In the genomic region with DNA sequence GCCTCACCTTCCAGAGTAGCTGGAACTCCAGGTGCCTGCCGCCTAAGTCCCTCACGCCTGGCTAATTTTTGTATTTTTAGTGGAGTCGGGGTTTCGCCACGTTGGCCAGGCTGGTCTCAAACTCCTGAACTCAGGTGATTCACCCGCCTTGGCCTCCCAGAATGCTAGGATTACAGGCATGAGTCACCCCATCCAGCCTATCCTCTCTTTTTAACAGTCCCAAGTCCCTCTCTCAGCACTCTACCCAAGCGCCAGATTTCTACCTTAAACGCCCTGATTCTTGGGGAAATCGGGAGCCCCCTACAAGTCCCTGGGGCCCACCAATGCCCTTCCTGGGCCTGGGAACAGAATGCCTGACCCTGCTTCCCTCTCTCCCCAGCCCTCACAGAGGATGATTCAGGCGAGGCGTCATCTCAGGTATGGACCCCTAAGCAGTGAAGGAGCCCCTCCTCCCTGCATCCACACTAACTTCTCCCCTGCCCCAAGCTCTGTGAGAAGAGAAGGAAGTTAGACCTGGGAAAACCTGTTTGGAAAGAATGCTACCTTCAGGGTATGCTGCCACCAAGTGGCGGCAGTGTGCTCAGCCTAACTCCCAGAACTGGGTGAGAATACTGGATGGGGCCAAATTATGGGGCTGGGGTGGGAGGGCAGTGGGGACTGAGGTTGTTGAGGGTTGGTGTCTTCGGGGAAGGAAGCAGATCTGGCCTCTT, we compare ENCODE assay signal across 9 cellular contexts. TPM values are rescaled to one million over a fixed set of nuclear protein-coding genes. Genes with fewer than 3 reads are reported as not detected.
A peak's percentile ranks its signal among the peaks of the same experiment; 100 is the strongest.
DNase-seq lines count a peak whose midpoint lies in the region; ATAC-seq and TF ChIP-seq lines count a peak whose summit lies in the region.
"Had no signal": no experiment of that assay in that cellular context is flagged by ENCODE, and none has a peak within 500 bp of the region (broad histone marks: within the 10 kb centered on the region; RNA-seq: fewer than 3 reads in every experiment).

No MANE protein-coding gene starts in this region.

- no peaks in the 10 kb centered on the region for H3K27me3 ChIP-seq in smooth muscle cell (ENCODE audit: low read depth)

- no peak overlapping the region for H3K9ac ChIP-seq in smooth muscle cell (ENCODE audit: low read depth)

- H3K9me3 ChIP-seq in smooth muscle cell (replicated peaks; ENCODE audit: low read depth) = no peaks in the 10 kb centered on the region

- no peak overlapping the region for H2AFZ ChIP-seq in smooth muscle cell (ENCODE audit: low read depth)

- intact Hi-C loops in posterior cingulate gyrus (cut with DNase I) = no loop called here

- H3K4me1 ChIP-seq in smooth muscle cell (ENCODE audit: low read depth) = no peaks in the 10 kb centered on the region

- H3K4me2 ChIP-seq in smooth muscle cell = no peak overlapping the region

- 73% methylated on average over 13 of the region's 13 CpGs for WGBS in smooth muscle cell (ENCODE audit: low lambda C conversion rate)

- H3K4me3 ChIP-seq in epithelial cell of esophagus (ENCODE audit: low read length) (no peak overlapping the region), smooth muscle cell (no peak overlapping the region)

- no peaks in the 10 kb centered on the region for H4K20me1 ChIP-seq in smooth muscle cell (ENCODE audit: low read depth)

- no peaks in the 10 kb centered on the region for H3F3A ChIP-seq in smooth muscle cell (ENCODE audit: low read depth)

- peak; percentile 73 for DNase-seq in ELR (ENCODE audit: low read depth)
- DNase-seq in NCI-H2196 (lab: John Stamatoyannopoulos, UW; ENCODE audit: unreplicated experiment) = peak; percentile 48
- DNase-seq in epithelial cell of esophagus (ENCODE audit: low read depth) = peak; percentile 56
- no peak for DNase-seq in posterior cingulate gyrus
- DNase-seq in smooth muscle cell (lab: John Stamatoyannopoulos, UW; ENCODE audit: unreplicated experiment) = no peak
- DNase-seq: activated gamma-delta T cell had no signal

- H3K27ac ChIP-seq in 22Rv1 (no peak overlapping the region), smooth muscle cell (ENCODE audit: low read depth) (no peak overlapping the region)

- H3K36me3 ChIP-seq in smooth muscle cell (ENCODE audit: low read depth) = no peaks in the 10 kb centered on the region

- no peak for ATAC-seq in GM18517 (IDR thresholded peaks at IDR 0.05; ENCODE audit: unreplicated experiment)
- ATAC-seq in HG02642 (IDR thresholded peaks at IDR 0.05; ENCODE audit: poor library complexity, unreplicated experiment) = no peak

- H3K79me2 ChIP-seq in smooth muscle cell (ENCODE audit: low read depth) = no peaks in the 10 kb centered on the region

- peak; percentile 60 for TF ChIP-seq CTCF in 22Rv1 (IDR thresholded peaks at IDR 0.05)
- peak; percentile 47 for TF ChIP-seq CTCF in epithelial cell of esophagus (IDR thresholded peaks at IDR 0.05; ENCODE audit: insufficient read depth, low read depth, low read length, missing control alignments)
- no peak for TF ChIP-seq CTCF in smooth muscle cell (IDR thresholded peaks at IDR 0.05; ENCODE audit: borderline replicate concordance, insufficient read depth, poor library complexity, severe bottlenecking)

RNA-seq across cellular contexts. Expression of gene EBI3, which starts 20.8 kb away (rescaled TPM):
- 0.18 and 0.40 TPM in 2 replicates for total RNA-seq in smooth muscle cell
- 3.3 and 3.9 TPM in 2 replicates for polyA plus RNA-seq in smooth muscle cell

RNA-seq across cellular contexts. Expression of gene ANKRD24, which starts 26.1 kb away (rescaled TPM):
- total RNA-seq in smooth muscle cell = 0.09 TPM in 1 of 2 replicates, not detected in the other
- polyA plus RNA-seq in smooth muscle cell = 0.70 and 1.5 TPM in 2 replicates

RNA-seq across cellular contexts. Expression of gene SIRT6, which starts 26.2 kb away (rescaled TPM):
- 14.2 and 14.5 TPM in 2 replicates for total RNA-seq in smooth muscle cell
- polyA plus RNA-seq in smooth muscle cell = 9.2 and 9.4 TPM in 2 replicates

RNA-seq across cellular contexts. Expression of gene YJU2, which starts 38.3 kb away (rescaled TPM):
- total RNA-seq in smooth muscle cell = 8.7 and 11.6 TPM in 2 replicates
- 12.0 and 16.6 TPM in 2 replicates for polyA plus RNA-seq in smooth muscle cell

RNA-seq across cellular contexts. Expression of gene CREB3L3, which starts 55.1 kb away (rescaled TPM):
- total RNA-seq in smooth muscle cell = not detected in 2 replicates
- polyA plus RNA-seq in smooth muscle cell = not detected in 2 replicates

Comparison
In these comparisons a context has a peak if more than half of its experiments do, and no peak if none do; other contexts are left out.
1. DNase-seq: peak in ELR (single experiment), NCI-H2196 (single experiment) and epithelial cell of esophagus (single experiment); none in posterior cingulate gyrus (0 of 10) and smooth muscle cell (single experiment).